Comparison of ENCODE assay signal across 8 cellular contexts in the genomic region with DNA sequence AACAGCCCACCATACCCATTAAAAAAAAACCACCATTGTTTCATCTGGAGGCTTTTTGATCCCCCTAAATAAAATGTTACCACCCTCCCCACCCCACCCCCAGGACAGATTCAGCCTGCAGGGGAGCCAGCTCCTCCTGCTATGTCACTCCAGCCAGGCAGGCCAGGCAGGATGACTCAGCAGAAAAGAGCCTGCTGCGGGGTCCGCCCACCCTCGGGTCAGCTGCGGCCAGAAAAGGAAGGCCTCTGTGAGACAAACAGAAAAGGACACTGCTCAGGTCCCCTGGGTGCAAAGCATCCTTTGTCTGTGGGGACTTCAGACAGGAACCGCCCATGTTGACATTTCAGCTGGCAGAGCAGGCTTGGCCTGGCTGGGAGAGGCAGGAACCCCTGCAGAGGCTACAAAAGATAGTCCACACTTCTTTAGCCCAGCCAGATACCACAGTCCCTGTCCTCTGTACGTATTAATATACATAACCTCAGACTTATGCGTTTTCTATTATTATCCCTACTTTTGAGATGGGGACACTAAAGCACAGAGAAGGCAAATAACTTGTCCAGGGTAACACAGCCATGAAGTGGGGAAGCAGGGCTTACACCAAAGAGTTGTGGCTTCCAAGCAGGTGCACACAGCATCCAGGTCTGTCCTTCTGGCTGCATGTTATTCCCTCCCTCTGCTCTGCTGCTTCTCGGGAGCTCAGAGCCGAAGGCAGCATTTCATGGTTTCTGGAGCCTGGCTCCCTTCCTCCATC.
DNase-seq lines count a peak whose midpoint lies in the region; ATAC-seq and TF ChIP-seq lines count a peak whose summit lies in the region.

No MANE protein-coding gene starts in this region.

- no peaks in the 10 kb centered on the region for H3K9me3 ChIP-seq in SJSA1 (replicated peaks)

- H3K9me3 Mint-ChIP-seq in nephron progenitor cell, result no peaks in the 10 kb centered on the region
- H3K9me3 Mint-ChIP-seq in activated naive CD4-positive, alpha-beta T cell treated with anti-CD3 and anti-CD28 coated beads, Interleukin-2, amount 10 ng/mL, durations not matched to agents 7 days and 5 days, result no peaks in the 10 kb centered on the region

- CTCF ChIA-PET in activated naive CD4-positive, alpha-beta T cell treated with anti-CD3 and anti-CD28 coated beads, Interleukin-2, amount 10 ng/mL, durations not matched to agents 7 days and 5 days (lab: Charles Lee), result no interaction called here

- H3K4me3 Mint-ChIP-seq in nephron progenitor cell, result no peak overlapping the region
- H3K4me3 Mint-ChIP-seq in activated naive CD4-positive, alpha-beta T cell treated with anti-CD3 and anti-CD28 coated beads, Interleukin-2, amount 10 ng/mL, durations not matched to agents 7 days and 5 days, result no peak overlapping the region

- H3K27me3 ChIP-seq in HL-60 (ENCODE audit: insufficient read depth, poor library complexity, severe bottlenecking), result no peaks in the 10 kb centered on the region
- no peaks in the 10 kb centered on the region for H3K27me3 ChIP-seq in SJSA1 (replicated peaks)

- no peaks in the 10 kb centered on the region for H3K36me3 ChIP-seq in SJSA1

- peaks cover 3% of the 10 kb centered on the region for H3K27me3 Mint-ChIP-seq in nephron progenitor cell (ENCODE audit: low read depth, poor library complexity)
- no peaks in the 10 kb centered on the region for H3K27me3 Mint-ChIP-seq in activated naive CD4-positive, alpha-beta T cell treated with anti-CD3 and anti-CD28 coated beads, Interleukin-2, amount 10 ng/mL, durations not matched to agents 7 days and 5 days

- no peaks in the 10 kb centered on the region for H3K36me3 Mint-ChIP-seq in nephron progenitor cell (ENCODE audit: low read depth)
- no peaks in the 10 kb centered on the region for H3K36me3 Mint-ChIP-seq in activated naive CD4-positive, alpha-beta T cell treated with anti-CD3 and anti-CD28 coated beads, Interleukin-2, amount 10 ng/mL, durations not matched to agents 7 days and 5 days

- peaks cover 11% of the 10 kb centered on the region for H3K4me1 ChIP-seq in SJSA1 (replicated peaks)

- no peak overlapping the region for H3K4me3 ChIP-seq in HL-60 (replicated peaks; ENCODE audit: insufficient read depth, low read length)
- no peak overlapping the region for H3K4me3 ChIP-seq in SJSA1

- DNase-seq in EL, result peak; percentile 79
- peak; percentile 21 to 40 for DNase-seq in HL-60 (ENCODE audit: low read depth in 1 of 2, low spot score in 1 of 2)
- DNase-seq in SJSA1 (ENCODE audit: low read depth in 1 of 2, low spot score in 2 of 2), result peak; percentile 61 to 66
- DNase-seq in fibroblast of gingiva (ENCODE audit: low read depth), result peak; percentile 84
- DNase-seq in nephron progenitor cell, result peak; percentile 60
- no peak for DNase-seq in activated naive CD4-positive, alpha-beta T cell treated with anti-CD3 and anti-CD28 coated beads, Interleukin-2, amount 10 ng/mL, durations not matched to agents 7 days and 5 days
- DNase-seq in stimulated activated CD4-positive, alpha-beta T cell treated with anti-CD3 and anti-CD28 coated beads, Interleukin-4, amount 100 ng/mL, for 4 hours, result no peak

- H3K4me1 Mint-ChIP-seq in nephron progenitor cell, result peaks cover 36% of the 10 kb centered on the region
- H3K4me1 Mint-ChIP-seq in activated naive CD4-positive, alpha-beta T cell treated with anti-CD3 and anti-CD28 coated beads, Interleukin-2, amount 10 ng/mL, durations not matched to agents 7 days and 5 days, result no peaks in the 10 kb centered on the region

- TF ChIP-seq CTCF in HL-60 (IDR thresholded peaks at IDR 0.05; ENCODE audit: insufficient read depth, low read length) (no peak), nephron progenitor cell (IDR thresholded peaks at IDR 0.05) (no peak)

- peak; percentile 70 for ATAC-seq in GM21619 (IDR thresholded peaks at IDR 0.05; ENCODE audit: unreplicated experiment)

- H3K27ac ChIP-seq in HL-60 (replicated peaks) (no peak overlapping the region), SJSA1 (peak overlapping the region; percentile 19; the same call in 1 of the 2 replicates)

- no peak overlapping the region for H3K27ac Mint-ChIP-seq in nephron progenitor cell
- no peak overlapping the region for H3K27ac Mint-ChIP-seq in activated naive CD4-positive, alpha-beta T cell treated with anti-CD3 and anti-CD28 coated beads, Interleukin-2, amount 10 ng/mL, durations not matched to agents 7 days and 5 days

Comparison
In these comparisons a context has a peak if more than half of its experiments do, and no peak if none do; other contexts are left out.
1. DNase-seq: peak in EL (single experiment), HL-60 (2 of 2), SJSA1 (2 of 2), fibroblast of gingiva (single experiment) and nephron progenitor cell (single experiment); none in activated naive CD4-positive, alpha-beta T cell treated with anti-CD3 and anti-CD28 coated beads, Interleukin-2, amount 10 ng/mL, durations not matched to agents 7 days and 5 days (single experiment) and stimulated activated CD4-positive, alpha-beta T cell treated with anti-CD3 and anti-CD28 coated beads, Interleukin-4, amount 100 ng/mL, for 4 hours (0 of 2).